27 cellular contexts compared by ENCODE assay signal in genomic region chr10:43064331-43065075, GRCh38. TPM values are rescaled to one million over a fixed set of nuclear protein-coding genes. Genes with fewer than 3 reads are reported as not detected.
DNase-seq lines count a peak whose midpoint lies in the region; ATAC-seq and TF ChIP-seq lines count a peak whose summit lies in the region.
"Had no signal": no experiment of that assay in that cellular context is flagged by ENCODE, and none has a peak within 500 bp of the region (broad histone marks: within the 10 kb centered on the region; RNA-seq: fewer than 3 reads in every experiment).

No MANE protein-coding gene starts in this region.

- H3K9me3 ChIP-seq in HEK293 (ENCODE audit: control insufficient read depth, insufficient read depth, low read depth, low read length), result no peaks in the 10 kb centered on the region
- H3K9me3 ChIP-seq in osteoblast (ENCODE audit: low read depth, low read length), result no peaks in the 10 kb centered on the region
- no peaks in the 10 kb centered on the region for H3K9me3 ChIP-seq in HAP-1
- H3K9me3 ChIP-seq: BE2C, Peyer's patch, SK-N-SH had no signal

- H3K27ac ChIP-seq in HEK293 (ENCODE audit: extremely low read depth, low read depth, low read length) (no peak overlapping the region), osteoblast (ENCODE audit: low read depth, low read length) (no peak overlapping the region)
- H3K27ac ChIP-seq: Peyer's patch had no signal

- POLR2A ChIA-PET in HEK293 (lab: Yijun Ruan, JAX), result interaction anchor here (0.7 kb wide), 1 partner anchor 128 kb away, joined by 4 read pairs; no protein-coding TSS in a partner anchor

- in situ Hi-C loops in HAP-1 (cut with MboI; ENCODE audit: low sequenced_read_pairs), result no loop called here

- H3K4me2 ChIP-seq in osteoblast (ENCODE audit: insufficient read depth, low read length), result no peak overlapping the region
- H3K4me2 ChIP-seq: SK-N-SH had no signal

- peak; percentile 40 for DNase-seq in Right ventricle myocardium inferior (ENCODE audit: missing footprints)
- DNase-seq in left cardiac atrium, result no peak
- DNase-seq in iPS-NIHi7 (ENCODE audit: extremely low spot score), result peak; percentile 46
- peak; percentile 85 for DNase-seq in osteoblast (ENCODE audit: insufficient read length, low spot score, missing footprints)
- DNase-seq in cerebellar cortex (ENCODE audit: low spot score), result no peak
- no peak for DNase-seq in cerebellar nuclear complex (lab: John Stamatoyannopoulos, UW)
- DNase-seq in HAP-1 (ENCODE audit: low spot score in 2 of 2), result no peak
- DNase-seq: 8988T; ACHN; BE2C; CD8-positive, alpha-beta memory T cell; DMS 273 treated with DMSO at 0.1 percent for 48 hours; DMS79; GF-D8; Kasumi-1; MV-4-11; NCI-H1105; NCI-H1436 treated with DMSO at 0.1 percent for 48 hours; NCI-H2029 treated with DMSO at 0.1 percent for 48 hours; NCI-H226; NCI-H510A; NCI-H69; Peyer's patch; SK-N-SH had no signal

- ATAC-seq in Right ventricle myocardium inferior (no peak), left cardiac atrium (no peak)
- ATAC-seq: K562 had no signal

- no peaks in the 10 kb centered on the region for H3K79me2 ChIP-seq in osteoblast (ENCODE audit: insufficient read depth, low read length)

- intact Hi-C loops in Right ventricle myocardium inferior (cut with DNase I) (no loop called here), left cardiac atrium (cut with DNase I) (no loop called here)

- no peak overlapping the region for H2AFZ ChIP-seq in osteoblast (ENCODE audit: low read length)

- no peaks in the 10 kb centered on the region for H4K20me1 ChIP-seq in osteoblast (ENCODE audit: insufficient read depth, low read length)

- H3K4me1 ChIP-seq in HEK293 (ENCODE audit: control insufficient read depth, insufficient read depth, low read length), result no peaks in the 10 kb centered on the region
- H3K4me1 ChIP-seq in osteoblast (ENCODE audit: insufficient read depth, low read length), result no peaks in the 10 kb centered on the region
- no peaks in the 10 kb centered on the region for H3K4me1 ChIP-seq in HAP-1
- H3K4me1 ChIP-seq: Peyer's patch had no signal

- no peaks in the 10 kb centered on the region for H3K36me3 ChIP-seq in HEK293 (ENCODE audit: control insufficient read depth in 2 of 2, insufficient read depth in 1 of 2, low read length in 2 of 2)
- no peaks in the 10 kb centered on the region for H3K36me3 ChIP-seq in osteoblast (ENCODE audit: insufficient read depth, low read length)
- no peaks in the 10 kb centered on the region for H3K36me3 ChIP-seq in HAP-1 (replicated peaks)
- H3K36me3 ChIP-seq: BE2C, Peyer's patch had no signal

- CTCF ChIA-PET in HEK293 (lab: Yijun Ruan, JAX), result no interaction called here

- no peak for TF ChIP-seq CTCF in HEK293 (tag by site-specific recombination; IDR thresholded peaks at IDR 0.05)
- TF ChIP-seq CTCF in osteoblast (IDR thresholded peaks at IDR 0.05; ENCODE audit: extremely low read depth, low read depth, low read length), result no peak

- peaks cover 2% of the 10 kb centered on the region for H3K27me3 ChIP-seq in osteoblast (ENCODE audit: insufficient read depth, low read length)
- H3K27me3 ChIP-seq in HAP-1 (ENCODE audit: low read depth), result no peaks in the 10 kb centered on the region
- H3K27me3 ChIP-seq: BE2C, Peyer's patch had no signal

- H3K4me3 ChIP-seq in HEK293 (ENCODE audit: low read depth, low read length) (no peak overlapping the region), osteoblast (ENCODE audit: insufficient read depth, low read length) (no peak overlapping the region), HAP-1 (no peak overlapping the region)
- H3K4me3 ChIP-seq: K562, Peyer's patch had no signal

TF ChIP-seq in HEK293, 187 proteins besides CTCF, POLR2A, EP300 and RAD21:
- peak; percentile 98 for TF ChIP-seq ZIC2 (tag by site-specific recombination; IDR thresholded peaks at IDR 0.05)
- TF ChIP-seq KLF17 (tag by site-specific recombination; IDR thresholded peaks at IDR 0.05), result no peak
- TF ChIP-seq ZNF138 (tag by site-specific recombination; IDR thresholded peaks at IDR 0.05; ENCODE audit: borderline replicate concordance), result no peak
- no peak for TF ChIP-seq ZNF654 (tag by site-specific recombination; IDR thresholded peaks at IDR 0.05; ENCODE audit: low read depth)
- no peak for TF ChIP-seq SCRT2 (tag by site-specific recombination; IDR thresholded peaks at IDR 0.05)
TF ChIP-seq in HEK293: peak in this region for 1.

RNA-seq across cellular contexts. Expression of gene RET, which starts 12.4 kb away (rescaled TPM):
- total RNA-seq in Right ventricle myocardium inferior, result 7.7 TPM
- total RNA-seq in left cardiac atrium, result 1 to 10 TPM in 1 of 2 donors, under 1 TPM in 1; 0.84 to 6.1 TPM
- total RNA-seq in osteoblast, result under 0.01 TPM in 2 replicates
- total RNA-seq: MCF 10A had no signal

Comparison
In these comparisons a context has a peak if more than half of its experiments do, and no peak if none do; other contexts are left out.
1. DNase-seq: peak in Right ventricle myocardium inferior (single experiment), iPS-NIHi7 (single experiment) and osteoblast (single experiment); none in left cardiac atrium (single experiment), cerebellar cortex (single experiment), cerebellar nuclear complex (0 of 2) and HAP-1 (0 of 2).